Comparison of ENCODE assay signal across 1 cellular context in genomic region chr3:166080096-166080495, GRCh38.
TF ChIP-seq lines count a peak whose summit lies in the region.

No MANE protein-coding gene starts in this region.

TF ChIP-seq in A549, 52 proteins besides CTCF, POLR2A, EP300 and RAD21 (continued from another document):
- TF ChIP-seq HES2 (IDR thresholded peaks at IDR 0.05) = no peak
- peak; percentile 90 for TF ChIP-seq MAFK (IDR thresholded peaks at IDR 0.05; ENCODE audit: partially characterized antibody)
- no peak for TF ChIP-seq POLR2AphosphoS2 (conservative IDR thresholded peaks at IDR 0.05; ENCODE audit: low read length)
TF ChIP-seq in A549: peak in this region for 1.
